ENCODE assay signal across 8 cellular contexts in genomic region chr5:1737790-1738405, GRCh38.
DNase-seq lines count a peak whose midpoint lies in the region; ATAC-seq, FAIRE-seq and TF ChIP-seq lines count a peak whose summit lies in the region.

No MANE protein-coding gene starts in this region.

- H3K4me1 ChIP-seq in BE2C (no peaks in the 10 kb centered on the region), esophagus muscularis mucosa (no peaks in the 10 kb centered on the region), small intestine (ENCODE audit: control insufficient read depth in 2 of 2, insufficient read depth in 1 of 2, low read depth in 1 of 2, low read length in 1 of 2) (no peaks in the 10 kb centered on the region)

- no peaks in the 10 kb centered on the region for H3K4me1 Mint-ChIP-seq in activated CD4-positive, alpha-beta T cell treated with anti-CD3 and anti-CD28 coated beads, Interleukin-2, amount 10 ng/mL, durations not matched to agents 7 days and 5 days

- peaks cover 12% of the 10 kb centered on the region for H3K27me3 ChIP-seq in BE2C
- peaks cover 0 to 31% (median 2%) of the 10 kb centered on the region in 4 donors for H3K27me3 ChIP-seq in esophagus muscularis mucosa
- H3K27me3 ChIP-seq in small intestine (ENCODE audit: control insufficient read depth in 2 of 2, insufficient read depth in 2 of 2, low read length in 2 of 2) = peaks cover 0 to 2% of the 10 kb centered on the region in 2 donors

- no peak for TF ChIP-seq EP300 in esophagus muscularis mucosa (IDR thresholded peaks at IDR 0.05)

- peaks cover 4% of the 10 kb centered on the region for H3K9me3 Mint-ChIP-seq in activated CD4-positive, alpha-beta T cell treated with anti-CD3 and anti-CD28 coated beads, Interleukin-2, amount 10 ng/mL, durations not matched to agents 7 days and 5 days

- H3K27me3 Mint-ChIP-seq in activated CD4-positive, alpha-beta T cell treated with anti-CD3 and anti-CD28 coated beads, Interleukin-2, amount 10 ng/mL, durations not matched to agents 7 days and 5 days = peaks cover 22% of the 10 kb centered on the region

- TF ChIP-seq CTCF in BE2C (IDR thresholded peaks at IDR 0.05; ENCODE audit: low read depth, low read length) (peak; percentile 58), esophagus muscularis mucosa (IDR thresholded peaks at IDR 0.05) (peak in 2 of 3 experiments; percentile 9 to 38)

- no peak overlapping the region for H3K4me3 Mint-ChIP-seq in activated CD4-positive, alpha-beta T cell treated with anti-CD3 and anti-CD28 coated beads, Interleukin-2, amount 10 ng/mL, durations not matched to agents 7 days and 5 days

- H3K36me3 Mint-ChIP-seq in activated CD4-positive, alpha-beta T cell treated with anti-CD3 and anti-CD28 coated beads, Interleukin-2, amount 10 ng/mL, durations not matched to agents 7 days and 5 days (ENCODE audit: low read depth) = no peaks in the 10 kb centered on the region

- DNase-seq in BE2C (no peak), HT1080 (ENCODE audit: low read depth) (peak; percentile 46), esophagus muscularis mucosa (ENCODE audit: extremely low spot score) (no peak), small intestine (peak; percentile 27), NCI-H1436 (lab: John Stamatoyannopoulos, UW) (no peak), NCI-H1048 (lab: John Stamatoyannopoulos, UW) (no peak)
- peak; percentile 67 for DNase-seq in activated CD4-positive, alpha-beta T cell treated with anti-CD3 and anti-CD28 coated beads, Interleukin-2, amount 10 ng/mL, durations not matched to agents 7 days and 5 days

- peak; percentile 69 for ATAC-seq in GM18870 (IDR thresholded peaks at IDR 0.05; ENCODE audit: unreplicated experiment)

- no peak for FAIRE-seq in small intestine (lab: Jason Lieb, UNC)

- intact Hi-C loops in esophagus muscularis mucosa (cut with DNase I) = no loop called here

- POLR2A ChIA-PET in activated CD4-positive, alpha-beta T cell treated with anti-CD3 and anti-CD28 coated beads, Interleukin-2, amount 10 ng/mL, durations not matched to agents 7 days and 5 days (lab: Charles Lee) = no interaction called here

- H3K4me3 ChIP-seq in BE2C (ENCODE audit: low read depth, low read length) (no peak overlapping the region), esophagus muscularis mucosa (no peak overlapping the region), small intestine (ENCODE audit: low read depth in 1 of 2, low read length in 2 of 2) (no peak overlapping the region)

- H3K27ac ChIP-seq in esophagus muscularis mucosa (replicated peaks in 1 of 4) (no peak overlapping the region), small intestine (ENCODE audit: low read depth in 1 of 2, low read length in 1 of 2) (no peak overlapping the region)

- H3K27ac Mint-ChIP-seq in activated CD4-positive, alpha-beta T cell treated with anti-CD3 and anti-CD28 coated beads, Interleukin-2, amount 10 ng/mL, durations not matched to agents 7 days and 5 days = no peak overlapping the region

- H3K9me3 ChIP-seq in BE2C (no peaks in the 10 kb centered on the region), esophagus muscularis mucosa (peaks cover 0 to 27% (median 13%) of the 10 kb centered on the region in 4 donors), small intestine (ENCODE audit: control insufficient read depth, low read depth) (no peaks in the 10 kb centered on the region)

- CTCF ChIA-PET in activated CD4-positive, alpha-beta T cell treated with anti-CD3 and anti-CD28 coated beads, Interleukin-2, amount 10 ng/mL, durations not matched to agents 7 days and 5 days (lab: Charles Lee) = interaction anchor here (1.4 kb wide), 1 partner anchor 19 kb away, joined by 3 read pairs; no protein-coding TSS in a partner anchor

- TF ChIP-seq POLR2A in esophagus muscularis mucosa (IDR thresholded peaks at IDR 0.05; ENCODE audit: low read depth) = no peak

- WGBS in esophagus muscularis mucosa = 32% methylated on average over 3 of the region's 3 CpGs
- WGBS in small intestine, 3 donors = 33% methylated on average over 3 of the region's 3 CpGs

- H3K36me3 ChIP-seq in BE2C = no peaks in the 10 kb centered on the region
- no peaks in the 10 kb centered on the region for H3K36me3 ChIP-seq in esophagus muscularis mucosa
- H3K36me3 ChIP-seq in small intestine (ENCODE audit: control insufficient read depth in 2 of 2, insufficient read depth in 2 of 2, low read length in 2 of 2) = no peaks in the 10 kb centered on the region

Comparison
In these comparisons a context has a peak if more than half of its experiments do, and no peak if none do; other contexts are left out.
1. DNase-seq: peak in HT1080 (single experiment), activated CD4-positive, alpha-beta T cell treated with anti-CD3 and anti-CD28 coated beads, Interleukin-2, amount 10 ng/mL, durations not matched to agents 7 days and 5 days (single experiment) and small intestine (single experiment); none in BE2C (single experiment), esophagus muscularis mucosa (single experiment), NCI-H1436 (single experiment) and NCI-H1048 (single experiment).